ENCODE assay signal across 23 cellular contexts in genomic region chr18:41621177-41621576, GRCh38.
DNase-seq lines count a peak whose midpoint lies in the region; ATAC-seq, FAIRE-seq and TF ChIP-seq lines count a peak whose summit lies in the region.
"Had no signal": no experiment of that assay in that cellular context is flagged by ENCODE, and none has a peak within 500 bp of the region (broad histone marks: within the 10 kb centered on the region; RNA-seq: fewer than 3 reads in every experiment).

No MANE protein-coding gene starts in this region.

- no peak overlapping the region for H3K4me3 ChIP-seq in cardiac muscle cell
- H3K4me3 ChIP-seq in H1 (ENCODE audit: extremely low read depth in 1 of 4, insufficient read depth in 2 of 4, low read depth in 3 of 4, low read length in 4 of 4) = no peak overlapping the region
- H3K4me3 ChIP-seq: A549; BLaER1 treated with 17β-estradiol and CSF1 and Interleukin-3, amounts not matched to agents 10 nM and 100 nM had no signal

- POLR2A ChIA-PET in WTC11 (lab: Charles Lee) = no interaction called here
- POLR2A ChIA-PET in H1 (lab: Charles Lee; ENCODE audit: partially characterized antibody) = no interaction called here

- no peak overlapping the region for H3T11ph ChIP-seq in H9 (ENCODE audit: low read length)

- no peak overlapping the region for H2BK15ac ChIP-seq in H1 (ENCODE audit: low read length)
- H2BK15ac ChIP-seq in H9 (ENCODE audit: low read depth, low read length) = no peak overlapping the region

- no peak overlapping the region for H2AFZ ChIP-seq in H1 (ENCODE audit: low read length)
- H2AFZ ChIP-seq in H9 (ENCODE audit: low read length) = no peak overlapping the region

- H3K27ac ChIP-seq in cardiac muscle cell = peak overlapping the region; percentile 85
- H3K27ac ChIP-seq in H1 (ENCODE audit: low read depth, low read length) = no peak overlapping the region
- no peak overlapping the region for H3K27ac ChIP-seq in H9 (ENCODE audit: insufficient read length, low read depth, low read length)
- H3K27ac ChIP-seq: 22Rv1; A549; BLaER1 treated with 17β-estradiol and CSF1 and Interleukin-3, amounts not matched to agents 10 nM and 100 nM; C4-2B had no signal

- H4K20me1 ChIP-seq in H1 (replicated peaks in 1 of 2; ENCODE audit: control insufficient read depth in 1 of 2, insufficient read depth in 2 of 2, low read length in 2 of 2) (no peaks in the 10 kb centered on the region), H9 (ENCODE audit: control insufficient read depth, insufficient read depth, insufficient read length) (no peaks in the 10 kb centered on the region)
- H4K20me1 ChIP-seq: BLaER1 treated with 17β-estradiol and CSF1 and Interleukin-3, amounts not matched to agents 10 nM and 100 nM had no signal

- no peaks in the 10 kb centered on the region for H3K36me3 Mint-ChIP-seq in WTC11
- H3K36me3 Mint-ChIP-seq in osteocyte (ENCODE audit: unreplicated experiment) = no peaks in the 10 kb centered on the region
- no peaks in the 10 kb centered on the region for H3K36me3 Mint-ChIP-seq in H9 (ENCODE audit: insufficient read depth in 1 of 3, low read depth in 3 of 3)
- H3K36me3 Mint-ChIP-seq: CD8-positive, alpha-beta T cell had no signal

- intact Hi-C loops in left cardiac atrium (cut with DNase I) = no loop called here

- H2BK20ac ChIP-seq in H1 (ENCODE audit: low read length) (no peak overlapping the region), H9 (ENCODE audit: low read depth, low read length, poor library complexity, severe bottlenecking) (no peak overlapping the region)

- peak; percentile 32 for FAIRE-seq in H1 (lab: Jason Lieb, UNC)
- FAIRE-seq: A549, G401.6, GM12891, GM19239 had no signal

- no peak for TF ChIP-seq POLR2A in H1 (IDR thresholded peaks at IDR 0.05; ENCODE audit: control extremely low read depth in 1 of 2, low read depth in 2 of 2, low read length in 2 of 2)

- no peaks in the 10 kb centered on the region for H3K36me3 ChIP-seq in cardiac muscle cell
- no peaks in the 10 kb centered on the region for H3K36me3 ChIP-seq in H1 (ENCODE audit: control insufficient read depth in 2 of 4, insufficient read depth in 4 of 4, low read length in 3 of 4)
- H3K36me3 ChIP-seq: BLaER1 treated with 17β-estradiol and CSF1 and Interleukin-3, amounts not matched to agents 10 nM and 100 nM had no signal

- H3K27me3 ChIP-seq in cardiac muscle cell (no peaks in the 10 kb centered on the region), H1 (replicated peaks in 1 of 4; ENCODE audit: control insufficient read depth in 3 of 4, extremely low read depth in 1 of 4, insufficient read depth in 3 of 4, low read length in 3 of 4) (no peaks in the 10 kb centered on the region), H9 (ENCODE audit: insufficient read depth, low read length) (no peaks in the 10 kb centered on the region)
- H3K27me3 ChIP-seq: BLaER1 treated with 17β-estradiol and CSF1 and Interleukin-3, amounts not matched to agents 10 nM and 100 nM had no signal

- DNase-seq in cardiac muscle cell (ENCODE audit: low read depth in 1 of 2, low spot score in 1 of 2) = no peak
- no peak for DNase-seq in left cardiac atrium
- DNase-seq in WTC11 (ENCODE audit: low spot score) = no peak
- no peak for DNase-seq in H1 (ENCODE audit: low read depth in 1 of 2, low spot score in 2 of 2)
- no peak for DNase-seq in osteocyte (ENCODE audit: extremely low spot score, unreplicated experiment)
- DNase-seq in NCI-H510A treated with DMSO at 0.1 percent for 48 hours (lab: John Stamatoyannopoulos, UW) = no peak
- DNase-seq in H9 = no peak
- no peak for DNase-seq in activated CD8-positive, alpha-beta memory T cell treated with anti-CD3 and anti-CD28 coated beads, Interleukin-2, amount 50 U/mL, for 4 hours
- DNase-seq: AML-193; Caco-2; Calu3; CD4-positive, alpha-beta T cell; CD8-positive, alpha-beta T cell; DMS79 treated with DMSO at 0.1 percent for 48 hours; GF-D8 had no signal

- no peak overlapping the region for H3K14ac ChIP-seq in H1 (ENCODE audit: insufficient read length)
- H3K14ac ChIP-seq in H9 (ENCODE audit: insufficient read depth, low read length) = no peak overlapping the region

- H4K5ac ChIP-seq in H1 (ENCODE audit: insufficient read length, low read depth, low read length) (no peak overlapping the region), H9 (ENCODE audit: insufficient read length, low read depth, low read length) (no peak overlapping the region)

- H2BK5ac ChIP-seq in H1 (ENCODE audit: low read depth, low read length) (no peak overlapping the region), H9 (ENCODE audit: insufficient read length, low read length) (no peak overlapping the region)

- H3K4me3 Mint-ChIP-seq in WTC11 (no peak overlapping the region), osteocyte (ENCODE audit: unreplicated experiment) (no peak overlapping the region), H9 (no peak overlapping the region)
- H3K4me3 Mint-ChIP-seq: B cell; CD4-positive, alpha-beta T cell; CD8-positive, alpha-beta T cell had no signal

- H3K4me2 ChIP-seq in H1 (ENCODE audit: insufficient read depth in 1 of 2, low read depth in 2 of 2, low read length in 2 of 2) (no peak overlapping the region), H9 (ENCODE audit: insufficient read depth, insufficient read length, low read length) (no peak overlapping the region)
- H3K4me2 ChIP-seq: A549; BLaER1 treated with 17β-estradiol and CSF1 and Interleukin-3, amounts not matched to agents 10 nM and 100 nM had no signal

- no peak for TF ChIP-seq RAD21 in H1 (IDR thresholded peaks at IDR 0.05 in 1 of 2, conservative IDR thresholded peaks at IDR 0.05 in 1 of 2; ENCODE audit: low read depth in 2 of 2, low read length in 2 of 2)

- TF ChIP-seq CTCF in cardiac muscle cell (IDR thresholded peaks at IDR 0.05; ENCODE audit: low read depth, low read length) (no peak), WTC11 (IDR thresholded peaks at IDR 0.05) (no peak), H1 (IDR thresholded peaks at IDR 0.05; ENCODE audit: control extremely low read depth in 1 of 3, insufficient read depth in 1 of 3, low read depth in 1 of 3, low read length in 3 of 3) (no peak), osteocyte (IDR thresholded peaks at IDR 0.05) (no peak), H9 (conservative IDR thresholded peaks at IDR 0.05) (no peak)

- H3K23me2 ChIP-seq in H1 (ENCODE audit: low read depth, low read length) (no peaks in the 10 kb centered on the region), H9 (ENCODE audit: insufficient read length, low read depth, low read length, poor library complexity, severe bottlenecking) (no peaks in the 10 kb centered on the region)

- no peak overlapping the region for H3K27ac Mint-ChIP-seq in WTC11
- peak overlapping the region; percentile 72 for H3K27ac Mint-ChIP-seq in osteocyte (ENCODE audit: unreplicated experiment)
- H3K27ac Mint-ChIP-seq in H9 = peak overlapping the region in 1 of 3 experiments; percentile 53; a peak in 1 of 7 replicates
- H3K27ac Mint-ChIP-seq: B cell; CD4-positive, alpha-beta T cell; CD8-positive, alpha-beta T cell had no signal

- H3K9ac ChIP-seq in H1 (replicated peaks in 1 of 4; ENCODE audit: extremely low read depth in 1 of 4, low read depth in 3 of 4, low read length in 3 of 4) (no peak overlapping the region), H9 (ENCODE audit: extremely low read depth, insufficient read length, low read length) (no peak overlapping the region)
- H3K9ac ChIP-seq: BLaER1 treated with 17β-estradiol and CSF1 and Interleukin-3, amounts not matched to agents 10 nM and 100 nM had no signal

- CTCF ChIA-PET in WTC11 (lab: Charles Lee) (interaction anchor here (2.2 kb wide), 1 partner anchor 124 kb away, joined by 5 read pairs; no protein-coding TSS in a partner anchor), H1 (lab: Charles Lee; ENCODE audit: partially characterized antibody) (no interaction called here)

- H3K4me1 ChIP-seq in cardiac muscle cell (ENCODE audit: low read depth) (peaks cover 67% of the 10 kb centered on the region), H1 (replicated peaks in 1 of 4; ENCODE audit: control insufficient read depth in 3 of 4, insufficient read depth in 4 of 4, low read length in 3 of 4) (peaks cover 0 to 9% (median 1%) of the 10 kb centered on the region in 4 experiments; a peak in 2 of 7 replicates), H9 (ENCODE audit: insufficient read depth, low read length) (peaks cover 6% of the 10 kb centered on the region; the same call in 1 of the 2 replicates)
- H3K4me1 ChIP-seq: A549; BLaER1 treated with 17β-estradiol and CSF1 and Interleukin-3, amounts not matched to agents 10 nM and 100 nM; Caco-2 had no signal

- 31% methylated on average over 1 of the region's 1 CpG; no CpG with 5 or more reads in 1 of the 2 experiments for WGBS in H1 (ENCODE audit: extremely low coverage in 1 of 2, insufficient coverage in 1 of 2, insufficient read length in 1 of 2, insufficient replicate concordance in 2 of 2, low coverage in 1 of 2, low lambda C conversion rate in 2 of 2, missing lambda C conversion rate in 1 of 2), 2 experiments
- no CpG with 5 or more reads among the region's 1 CpG for WGBS in H9 (ENCODE audit: extremely low coverage, insufficient read length, low lambda C conversion rate)

- H2BK12ac ChIP-seq in H1 (ENCODE audit: low read depth, low read length) (no peak overlapping the region), H9 (ENCODE audit: insufficient read length, low read depth, low read length) (no peak overlapping the region)

- H3K79me1 ChIP-seq in H1 (ENCODE audit: low read depth, low read length) (peaks cover 5% of the 10 kb centered on the region), H9 (ENCODE audit: insufficient read depth, low read depth, low read length, poor library complexity, severe bottlenecking) (peaks cover under 1% of the 10 kb centered on the region)

- H4K8ac ChIP-seq in H1 (ENCODE audit: extremely low read depth, insufficient read depth, low read length) (no peak overlapping the region), H9 (replicated peaks; ENCODE audit: insufficient read length, low read depth, low read length) (no peak overlapping the region)

- H3K18ac ChIP-seq in H1 (ENCODE audit: extremely low read depth, low read length) (no peak overlapping the region), H9 (ENCODE audit: insufficient read length, low read depth, low read length) (no peak overlapping the region)

- peaks cover 0 to 6% of the 10 kb centered on the region in 2 experiments; a peak in 1 of 4 replicates for H3K79me2 ChIP-seq in H1 (ENCODE audit: control insufficient read depth in 1 of 2, insufficient read depth in 2 of 2, low read length in 2 of 2)
- peaks cover 4% of the 10 kb centered on the region; the same call in 1 of the 2 replicates for H3K79me2 ChIP-seq in H9 (ENCODE audit: insufficient read depth, low read length)

- no peaks in the 10 kb centered on the region for H3K9me3 Mint-ChIP-seq in WTC11
- no peaks in the 10 kb centered on the region for H3K9me3 Mint-ChIP-seq in osteocyte (ENCODE audit: unreplicated experiment)
- no peaks in the 10 kb centered on the region for H3K9me3 Mint-ChIP-seq in H9
- H3K9me3 Mint-ChIP-seq: CD8-positive, alpha-beta T cell had no signal

- H2AK5ac ChIP-seq in H1 (ENCODE audit: low read depth, low read length) = no peak overlapping the region
- H2AK5ac ChIP-seq in H9 (ENCODE audit: insufficient read length, low read length) = no peak overlapping the region

- H4K91ac ChIP-seq in H1 (replicated peaks; ENCODE audit: insufficient read length, low read length) (no peak overlapping the region), H9 (ENCODE audit: insufficient read length, low read depth, low read length) (no peak overlapping the region)

- H3K4me1 Mint-ChIP-seq in WTC11 (peaks cover 28% of the 10 kb centered on the region), osteocyte (ENCODE audit: unreplicated experiment) (peaks cover 39% of the 10 kb centered on the region), H9 (peaks cover 24 to 28% of the 10 kb centered on the region in 2 experiments)
- H3K4me1 Mint-ChIP-seq: B cell had no signal

- H3K9me3 ChIP-seq in cardiac muscle cell (ENCODE audit: low read depth) (no peaks in the 10 kb centered on the region), H1 (ENCODE audit: insufficient read depth in 2 of 2, low read depth in 1 of 2, low read length in 1 of 2) (no peaks in the 10 kb centered on the region), H9 (ENCODE audit: control insufficient read depth, low read depth, low read length) (no peaks in the 10 kb centered on the region)
- H3K9me3 ChIP-seq: A549; BLaER1 treated with 17β-estradiol and CSF1 and Interleukin-3, amounts not matched to agents 10 nM and 100 nM; Caco-2 had no signal

- H3K4ac ChIP-seq in H1 (replicated peaks; ENCODE audit: insufficient read length, low read depth, low read length) = no peak overlapping the region
- H3K4ac ChIP-seq in H9 (ENCODE audit: low read depth, low read length) = no peak overlapping the region

- H3K23ac ChIP-seq in H1 (ENCODE audit: insufficient read length) = no peak overlapping the region
- H3K23ac ChIP-seq in H9 (ENCODE audit: insufficient read length, low read depth, low read length) = no peak overlapping the region

- H3K27me3 Mint-ChIP-seq in WTC11 (ENCODE audit: low read depth) (no peaks in the 10 kb centered on the region), osteocyte (ENCODE audit: unreplicated experiment) (no peaks in the 10 kb centered on the region), H9 (ENCODE audit: low read depth) (no peaks in the 10 kb centered on the region)
- H3K27me3 Mint-ChIP-seq: B cell; CD4-positive, alpha-beta T cell had no signal

- no peak overlapping the region for H3K56ac ChIP-seq in H1 (replicated peaks; ENCODE audit: insufficient read length, low read depth, low read length)
- no peak overlapping the region for H3K56ac ChIP-seq in H9 (ENCODE audit: insufficient read length, low read depth, low read length)

- no peak for TF ChIP-seq EP300 in H1 (IDR thresholded peaks at IDR 0.05; ENCODE audit: borderline replicate concordance in 1 of 2, low read depth in 2 of 2, low read length in 2 of 2)

- ATAC-seq in left cardiac atrium = no peak
- peak; percentile 53; the same call in 1 of the 2 replicates for ATAC-seq in WTC11
- ATAC-seq: A549; CD8-positive, alpha-beta T cell had no signal

- no peak overlapping the region for H2BK120ac ChIP-seq in H1 (replicated peaks; ENCODE audit: low read depth, low read length)
- no peak overlapping the region for H2BK120ac ChIP-seq in H9 (ENCODE audit: low read depth, low read length, poor library complexity, severe bottlenecking)
